ENCODE assay signal across 1 cellular context in the genomic region with DNA sequence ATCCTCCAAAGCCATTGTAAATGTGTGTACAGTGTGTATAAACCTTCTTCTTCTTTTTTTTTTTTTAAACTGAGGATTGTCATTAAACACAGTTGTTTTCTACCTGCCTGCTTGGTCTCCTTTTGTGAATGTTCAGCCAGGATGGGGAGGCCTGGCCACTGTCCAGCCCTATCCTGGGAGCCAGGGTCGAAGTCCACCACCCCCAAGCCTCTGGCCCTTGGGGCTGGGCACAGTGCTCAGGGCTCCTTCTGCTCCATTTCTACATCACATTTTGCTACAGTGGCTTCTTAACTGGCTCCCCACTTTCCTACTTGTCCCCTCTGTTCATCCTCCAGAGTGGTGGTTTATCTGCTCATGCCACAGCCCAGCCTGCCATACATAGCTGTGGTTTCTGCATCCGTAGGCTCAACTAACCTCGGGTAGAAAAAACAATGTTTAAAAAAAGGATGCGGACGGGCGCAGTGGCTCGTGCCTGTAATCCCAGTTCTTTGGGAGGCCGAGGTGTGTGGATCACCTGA.
A peak's percentile ranks its signal among the peaks of the same experiment; 100 is the strongest.
TF ChIP-seq lines count a peak whose summit lies in the region.

No MANE protein-coding gene starts in this region.

TF ChIP-seq in HepG2, 621 proteins besides CTCF, POLR2A, EP300 and RAD21 (continued from another document and continues in another):
- TF ChIP-seq ZNF574 (CRISPR knock-in tag; IDR thresholded peaks at IDR 0.05) (no peak), PRMT3 (CRISPR knock-in tag; IDR thresholded peaks at IDR 0.05; ENCODE audit: borderline replicate concordance, low read depth) (no peak), U2AF1 (optimal IDR thresholded peaks at IDR 0.05; ENCODE audit: low read depth, low read length) (no peak), KLF16 (CRISPR knock-in tag; IDR thresholded peaks at IDR 0.05) (peak in 1 of 2 experiments; percentile 48; a peak in 1 of 4 replicates), ZNF513 (CRISPR knock-in tag; conservative IDR thresholded peaks at IDR 0.05) (no peak), SMYD3 (CRISPR knock-in tag; IDR thresholded peaks at IDR 0.05) (no peak), ZNF331 (CRISPR knock-in tag; IDR thresholded peaks at IDR 0.05) (peak; percentile 57; the same call in 1 of the 2 replicates), SMAD1 (CRISPR knock-in tag; IDR thresholded peaks at IDR 0.05; ENCODE audit: borderline replicate concordance, low read depth) (no peak), ZNF414 (CRISPR knock-in tag; IDR thresholded peaks at IDR 0.05) (no peak), HNF4G (IDR thresholded peaks at IDR 0.05; ENCODE audit: borderline replicate concordance, low read depth, low read length) (peak; percentile 85), HNF4G (CRISPR knock-in tag; IDR thresholded peaks at IDR 0.05; ENCODE audit: borderline replicate concordance, low read depth) (peak; percentile 41; the same call in 1 of the 2 replicates), ZBTB20 (CRISPR knock-in tag; IDR thresholded peaks at IDR 0.05; ENCODE audit: borderline replicate concordance, low read depth) (no peak), MAFF (IDR thresholded peaks at IDR 0.05; ENCODE audit: low read depth, low read length) (no peak), SOX6 (IDR thresholded peaks at IDR 0.05) (no peak), SOX6 (CRISPR knock-in tag; IDR thresholded peaks at IDR 0.05) (peak; percentile 59), DRAP1 (CRISPR knock-in tag; IDR thresholded peaks at IDR 0.05) (peak; percentile 11; the same call in 1 of the 2 replicates), CHD4 (IDR thresholded peaks at IDR 0.05; ENCODE audit: borderline replicate concordance, low read length) (0 out of 2 replicates have a peak, but pooled peaks have one; percentile 52), THRA (CRISPR knock-in tag; IDR thresholded peaks at IDR 0.05; ENCODE audit: borderline replicate concordance) (no peak), ZBTB10 (CRISPR knock-in tag; IDR thresholded peaks at IDR 0.05; ENCODE audit: borderline replicate concordance) (no peak), ZNF619 (CRISPR knock-in tag; IDR thresholded peaks at IDR 0.05) (no peak), SAP130 (CRISPR knock-in tag; IDR thresholded peaks at IDR 0.05; ENCODE audit: low read depth) (peak; percentile 61; the same call in 1 of the 2 replicates), GATAD1 (CRISPR knock-in tag; IDR thresholded peaks at IDR 0.05) (no peak), ZNF224 (CRISPR knock-in tag; IDR thresholded peaks at IDR 0.05) (0 out of 2 replicates have a peak, but pooled peaks have one; percentile 37), RELA (CRISPR knock-in tag; IDR thresholded peaks at IDR 0.05) (no peak), ZBTB14 (CRISPR knock-in tag; IDR thresholded peaks at IDR 0.05) (peak; percentile 28; the same call in 1 of the 2 replicates), IRF2 (CRISPR knock-in tag; IDR thresholded peaks at IDR 0.05) (peak; percentile 18; the same call in 1 of the 2 replicates), ZNF607 (CRISPR knock-in tag; IDR thresholded peaks at IDR 0.05; ENCODE audit: borderline replicate concordance) (no peak)
- TF ChIP-seq, protein P1, sequence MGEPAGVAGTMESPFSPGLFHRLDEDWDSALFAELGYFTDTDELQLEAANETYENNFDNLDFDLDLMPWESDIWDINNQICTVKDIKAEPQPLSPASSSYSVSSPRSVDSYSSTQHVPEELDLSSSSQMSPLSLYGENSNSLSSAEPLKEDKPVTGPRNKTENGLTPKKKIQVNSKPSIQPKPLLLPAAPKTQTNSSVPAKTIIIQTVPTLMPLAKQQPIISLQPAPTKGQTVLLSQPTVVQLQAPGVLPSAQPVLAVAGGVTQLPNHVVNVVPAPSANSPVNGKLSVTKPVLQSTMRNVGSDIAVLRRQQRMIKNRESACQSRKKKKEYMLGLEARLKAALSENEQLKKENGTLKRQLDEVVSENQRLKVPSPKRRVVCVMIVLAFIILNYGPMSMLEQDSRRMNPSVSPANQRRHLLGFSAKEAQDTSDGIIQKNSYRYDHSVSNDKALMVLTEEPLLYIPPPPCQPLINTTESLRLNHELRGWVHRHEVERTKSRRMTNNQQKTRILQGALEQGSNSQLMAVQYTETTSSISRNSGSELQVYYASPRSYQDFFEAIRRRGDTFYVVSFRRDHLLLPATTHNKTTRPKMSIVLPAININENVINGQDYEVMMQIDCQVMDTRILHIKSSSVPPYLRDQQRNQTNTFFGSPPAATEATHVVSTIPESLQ (CRISPR knock-in tag; conservative IDR thresholded peaks at IDR 0.05) = no peak
- TF ChIP-seq, protein P2, sequence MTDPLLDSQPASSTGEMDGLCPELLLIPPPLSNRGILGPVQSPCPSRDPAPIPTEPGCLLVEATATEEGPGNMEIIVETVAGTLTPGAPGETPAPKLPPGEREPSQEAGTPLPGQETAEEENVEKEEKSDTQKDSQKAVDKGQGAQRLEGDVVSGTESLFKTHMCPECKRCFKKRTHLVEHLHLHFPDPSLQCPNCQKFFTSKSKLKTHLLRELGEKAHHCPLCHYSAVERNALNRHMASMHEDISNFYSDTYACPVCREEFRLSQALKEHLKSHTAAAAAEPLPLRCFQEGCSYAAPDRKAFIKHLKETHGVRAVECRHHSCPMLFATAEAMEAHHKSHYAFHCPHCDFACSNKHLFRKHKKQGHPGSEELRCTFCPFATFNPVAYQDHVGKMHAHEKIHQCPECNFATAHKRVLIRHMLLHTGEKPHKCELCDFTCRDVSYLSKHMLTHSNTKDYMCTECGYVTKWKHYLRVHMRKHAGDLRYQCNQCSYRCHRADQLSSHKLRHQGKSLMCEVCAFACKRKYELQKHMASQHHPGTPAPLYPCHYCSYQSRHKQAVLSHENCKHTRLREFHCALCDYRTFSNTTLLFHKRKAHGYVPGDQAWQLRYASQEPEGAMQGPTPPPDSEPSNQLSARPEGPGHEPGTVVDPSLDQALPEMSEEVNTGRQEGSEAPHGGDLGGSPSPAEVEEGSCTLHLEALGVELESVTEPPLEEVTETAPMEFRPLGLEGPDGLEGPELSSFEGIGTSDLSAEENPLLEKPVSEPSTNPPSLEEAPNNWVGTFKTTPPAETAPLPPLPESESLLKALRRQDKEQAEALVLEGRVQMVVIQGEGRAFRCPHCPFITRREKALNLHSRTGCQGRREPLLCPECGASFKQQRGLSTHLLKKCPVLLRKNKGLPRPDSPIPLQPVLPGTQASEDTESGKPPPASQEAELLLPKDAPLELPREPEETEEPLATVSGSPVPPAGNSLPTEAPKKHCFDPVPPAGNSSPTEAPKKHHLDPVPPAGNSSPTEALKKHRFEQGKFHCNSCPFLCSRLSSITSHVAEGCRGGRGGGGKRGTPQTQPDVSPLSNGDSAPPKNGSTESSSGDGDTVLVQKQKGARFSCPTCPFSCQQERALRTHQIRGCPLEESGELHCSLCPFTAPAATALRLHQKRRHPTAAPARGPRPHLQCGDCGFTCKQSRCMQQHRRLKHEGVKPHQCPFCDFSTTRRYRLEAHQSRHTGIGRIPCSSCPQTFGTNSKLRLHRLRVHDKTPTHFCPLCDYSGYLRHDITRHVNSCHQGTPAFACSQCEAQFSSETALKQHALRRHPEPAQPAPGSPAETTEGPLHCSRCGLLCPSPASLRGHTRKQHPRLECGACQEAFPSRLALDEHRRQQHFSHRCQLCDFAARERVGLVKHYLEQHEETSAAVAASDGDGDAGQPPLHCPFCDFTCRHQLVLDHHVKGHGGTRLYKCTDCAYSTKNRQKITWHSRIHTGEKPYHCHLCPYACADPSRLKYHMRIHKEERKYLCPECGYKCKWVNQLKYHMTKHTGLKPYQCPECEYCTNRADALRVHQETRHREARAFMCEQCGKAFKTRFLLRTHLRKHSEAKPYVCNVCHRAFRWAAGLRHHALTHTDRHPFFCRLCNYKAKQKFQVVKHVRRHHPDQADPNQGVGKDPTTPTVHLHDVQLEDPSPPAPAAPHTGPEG (CRISPR knock-in tag; IDR thresholded peaks at IDR 0.05) = peak; percentile 100
- TF ChIP-seq, protein P3, sequence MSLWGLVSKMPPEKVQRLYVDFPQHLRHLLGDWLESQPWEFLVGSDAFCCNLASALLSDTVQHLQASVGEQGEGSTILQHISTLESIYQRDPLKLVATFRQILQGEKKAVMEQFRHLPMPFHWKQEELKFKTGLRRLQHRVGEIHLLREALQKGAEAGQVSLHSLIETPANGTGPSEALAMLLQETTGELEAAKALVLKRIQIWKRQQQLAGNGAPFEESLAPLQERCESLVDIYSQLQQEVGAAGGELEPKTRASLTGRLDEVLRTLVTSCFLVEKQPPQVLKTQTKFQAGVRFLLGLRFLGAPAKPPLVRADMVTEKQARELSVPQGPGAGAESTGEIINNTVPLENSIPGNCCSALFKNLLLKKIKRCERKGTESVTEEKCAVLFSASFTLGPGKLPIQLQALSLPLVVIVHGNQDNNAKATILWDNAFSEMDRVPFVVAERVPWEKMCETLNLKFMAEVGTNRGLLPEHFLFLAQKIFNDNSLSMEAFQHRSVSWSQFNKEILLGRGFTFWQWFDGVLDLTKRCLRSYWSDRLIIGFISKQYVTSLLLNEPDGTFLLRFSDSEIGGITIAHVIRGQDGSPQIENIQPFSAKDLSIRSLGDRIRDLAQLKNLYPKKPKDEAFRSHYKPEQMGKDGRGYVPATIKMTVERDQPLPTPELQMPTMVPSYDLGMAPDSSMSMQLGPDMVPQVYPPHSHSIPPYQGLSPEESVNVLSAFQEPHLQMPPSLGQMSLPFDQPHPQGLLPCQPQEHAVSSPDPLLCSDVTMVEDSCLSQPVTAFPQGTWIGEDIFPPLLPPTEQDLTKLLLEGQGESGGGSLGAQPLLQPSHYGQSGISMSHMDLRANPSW (CRISPR knock-in tag; IDR thresholded peaks at IDR 0.05; ENCODE audit: borderline replicate concordance) = no peak
